16 cellular contexts compared by ENCODE assay signal in the genomic region with DNA sequence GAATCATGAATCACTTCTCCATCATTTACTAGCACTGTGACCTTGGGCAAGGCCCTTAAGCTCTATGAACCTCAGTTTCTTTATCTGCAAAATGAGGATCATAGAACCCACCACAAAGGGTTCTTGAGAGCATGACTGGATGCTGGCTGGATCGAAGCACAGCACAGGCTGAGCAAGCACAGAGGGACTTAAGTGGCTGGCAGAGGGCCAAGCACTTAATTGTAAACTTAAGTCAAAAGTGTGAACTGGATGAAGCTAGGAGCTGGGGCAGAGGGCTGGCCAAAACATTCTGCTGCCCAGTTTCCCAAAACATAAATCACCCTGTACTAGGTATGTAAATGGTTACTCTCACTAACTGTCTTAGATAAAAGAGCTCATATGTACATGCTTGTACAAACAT.
DNase-seq lines count a peak whose midpoint lies in the region; ATAC-seq and TF ChIP-seq lines count a peak whose summit lies in the region.
"Had no signal": no experiment of that assay in that cellular context is flagged by ENCODE, and none has a peak within 500 bp of the region (broad histone marks: within the 10 kb centered on the region; RNA-seq: fewer than 3 reads in every experiment).

No MANE protein-coding gene starts in this region.

- peak overlapping the region; percentile 9 for H3K23ac ChIP-seq in mesendoderm (ENCODE audit: low read length)

- no peaks in the 10 kb centered on the region for H3K79me1 ChIP-seq in mesendoderm (ENCODE audit: low read length)

- WGBS in mesendoderm (ENCODE audit: extremely low coverage, insufficient coverage, low lambda C conversion rate), result no CpG with 5 or more reads among the region's 1 CpG

- peak overlapping the region; percentile 43 for H3K56ac ChIP-seq in mesendoderm (ENCODE audit: low read length)

- H4K5ac ChIP-seq in mesendoderm (ENCODE audit: low read length), result no peak overlapping the region

- no peak overlapping the region for H3K4me3 ChIP-seq in fibroblast of mammary gland (ENCODE audit: control insufficient read depth, low read depth, low read length)
- no peak overlapping the region for H3K4me3 ChIP-seq in mesendoderm (ENCODE audit: low read length)
- H3K4me3 ChIP-seq: mucosa of descending colon had no signal

- peak overlapping the region; percentile 80 for H2AK5ac ChIP-seq in mesendoderm (ENCODE audit: low read length)

- H3K4ac ChIP-seq in mesendoderm (ENCODE audit: low read depth, low read length), result no peak overlapping the region

- no peak overlapping the region for H3K4me2 ChIP-seq in mesendoderm (ENCODE audit: low read length)

- H3K36me3 ChIP-seq in mesendoderm (ENCODE audit: control insufficient read depth, insufficient read depth, low read length), result no peaks in the 10 kb centered on the region

- DNase-seq in NCI-H1417 (lab: John Stamatoyannopoulos, UW) (peak in 2 of 3 experiments; percentile 14 to 52), NCI-H1417 treated with DMSO at 0.1 percent for 48 hours (lab: John Stamatoyannopoulos, UW) (no peak), NCI-H69 (lab: John Stamatoyannopoulos, UW) (peak; percentile 89), fibroblast of mammary gland (ENCODE audit: low read depth) (peak; percentile 46), mesendoderm (no peak), midbrain (lab: John Stamatoyannopoulos, UW) (no peak)
- DNase-seq: activated CD4-positive, alpha-beta T cell treated with anti-CD3 and anti-CD28 coated beads, Interleukin-2, amount 10 ng/mL, durations not matched to agents 24 days and 14 days; activated CD8-positive, alpha-beta memory T cell treated with anti-CD3 and anti-CD28 coated beads, Interleukin-2, amount 50 U/mL, for 48 hours; Caco-2; effector memory CD4-positive, alpha-beta T cell; mucosa of descending colon; NCI-H1092; NCI-H2171; stimulated activated CD4-positive, alpha-beta T cell treated with anti-CD3 and anti-CD28 coated beads, Interleukin-4, amount 100 ng/mL, for 4 hours had no signal

- H3K9ac ChIP-seq in mesendoderm (ENCODE audit: low read length), result no peak overlapping the region

- no peak overlapping the region for H4K8ac ChIP-seq in mesendoderm (ENCODE audit: low read depth, low read length)

- no peak overlapping the region for H3K27ac ChIP-seq in mesendoderm (ENCODE audit: low read depth, low read length)

- H3K27me3 ChIP-seq in mesendoderm (ENCODE audit: insufficient read depth, low read length, poor library complexity), result no peaks in the 10 kb centered on the region

- ATAC-seq in HG02588 (IDR thresholded peaks at IDR 0.05; ENCODE audit: unreplicated experiment) (no peak), GM18861 (IDR thresholded peaks at IDR 0.05; ENCODE audit: unreplicated experiment) (no peak)
- ATAC-seq: mucosa of descending colon had no signal

- peak overlapping the region; percentile 61 for H3K18ac ChIP-seq in mesendoderm (ENCODE audit: low read length)

- TF ChIP-seq CTCF in fibroblast of mammary gland (conservative IDR thresholded peaks at IDR 0.05; ENCODE audit: control insufficient read depth, insufficient read depth, low read depth, low read length), result no peak

- peaks cover 3% of the 10 kb centered on the region for H3K4me1 ChIP-seq in mesendoderm (ENCODE audit: control insufficient read depth, low read depth, low read length)
- H3K4me1 ChIP-seq: Caco-2 had no signal

- H2BK120ac ChIP-seq in mesendoderm (ENCODE audit: low read depth, low read length), result peak overlapping the region; percentile 35

- H3K79me2 ChIP-seq in mesendoderm (ENCODE audit: control insufficient read depth, insufficient read depth, low read length), result no peaks in the 10 kb centered on the region

- H2BK15ac ChIP-seq in mesendoderm (replicated peaks; ENCODE audit: low read depth), result peak overlapping the region; percentile 47

- peak overlapping the region; percentile 40 for H2BK5ac ChIP-seq in mesendoderm (ENCODE audit: low read length)

Comparison
In these comparisons a context has a peak if more than half of its experiments do, and no peak if none do; other contexts are left out.
1. DNase-seq: peak in NCI-H1417 (2 of 3), NCI-H69 (single experiment) and fibroblast of mammary gland (single experiment); none in NCI-H1417 treated with DMSO at 0.1 percent for 48 hours (single experiment), mesendoderm (single experiment) and midbrain (single experiment).